ENCODE assay signal across 9 cellular contexts in genomic region chr10:23065549-23065948, GRCh38. TPM values are rescaled to one million over a fixed set of nuclear protein-coding genes. Genes with fewer than 3 reads are reported as not detected.
A peak's percentile ranks its signal among the peaks of the same experiment; 100 is the strongest.
DNase-seq lines count a peak whose midpoint lies in the region; ATAC-seq and TF ChIP-seq lines count a peak whose summit lies in the region.
"Had no signal": no experiment of that assay in that cellular context is flagged by ENCODE, and none has a peak within 500 bp of the region (broad histone marks: within the 10 kb centered on the region; RNA-seq: fewer than 3 reads in every experiment).

No MANE protein-coding gene starts in this region.

- peak overlapping the region in 1 of 2 donors; percentile 19 for H3K9ac ChIP-seq in mucosa of rectum (ENCODE audit: low read depth in 1 of 2, low read length in 2 of 2)

- peaks cover 3 to 6% of the 10 kb centered on the region in 2 donors for H3K4me1 Mint-ChIP-seq in stimulated activated naive B cell treated with anti-CD40 and anti-IgM and Interleukin-4, amounts not matched to agents 10 μg/mL and 1 μg/mL and 100 μg/mL, for 72 hours

- ATAC-seq in Panc1 (peak; percentile 68), HG03196 (IDR thresholded peaks at IDR 0.05; ENCODE audit: unreplicated experiment) (no peak)
- no peak for ATAC-seq in stimulated activated naive B cell treated with anti-CD40 and anti-IgM and Interleukin-4, amounts not matched to agents 10 μg/mL and 1 μg/mL and 100 μg/mL, for 72 hours (replicated peaks)

- H3K9me3 ChIP-seq in AG04450 (ENCODE audit: control insufficient read depth, insufficient read depth, low read length) (no peaks in the 10 kb centered on the region), Panc1 (ENCODE audit: control insufficient read depth, insufficient read depth, low read depth, low read length) (no peaks in the 10 kb centered on the region), mucosa of rectum (ENCODE audit: control insufficient read depth in 2 of 2, low read length in 2 of 2) (no peaks in the 10 kb centered on the region)
- H3K9me3 ChIP-seq in effector memory CD4-positive, alpha-beta T cell (ENCODE audit: control insufficient read depth, low read length): no peaks in the 10 kb centered on the region

- H3K27me3 ChIP-seq in AG04450 (ENCODE audit: control insufficient read depth, insufficient read depth, low read length): no peaks in the 10 kb centered on the region
- no peaks in the 10 kb centered on the region for H3K27me3 ChIP-seq in Panc1 (ENCODE audit: control insufficient read depth, insufficient read depth, low read length)
- H3K27me3 ChIP-seq in mucosa of rectum (ENCODE audit: control insufficient read depth in 2 of 2, insufficient read depth in 2 of 2, low read length in 2 of 2): no peaks in the 10 kb centered on the region
- peaks cover 4% of the 10 kb centered on the region for H3K27me3 ChIP-seq in effector memory CD4-positive, alpha-beta T cell (replicated peaks; ENCODE audit: control insufficient read depth, insufficient read depth, low read length, poor library complexity, severe bottlenecking)

- no peak for TF ChIP-seq CTCF in AG04450 (IDR thresholded peaks at IDR 0.05; ENCODE audit: low read depth, low read length)
- no peak for TF ChIP-seq CTCF in Panc1 (IDR thresholded peaks at IDR 0.05)

- H3K27ac ChIP-seq in AG04450 (ENCODE audit: low read depth, low read length) (no peak overlapping the region), Panc1 (ENCODE audit: low read length) (no peak overlapping the region), mucosa of rectum (ENCODE audit: low read depth in 2 of 2, low read length in 2 of 2) (peak overlapping the region; percentile 2 to 53)
- H3K27ac ChIP-seq in effector memory CD4-positive, alpha-beta T cell (ENCODE audit: insufficient read depth, low read length, poor library complexity, severe bottlenecking): no peak overlapping the region

- no peaks in the 10 kb centered on the region for H3K36me3 ChIP-seq in Panc1 (ENCODE audit: control insufficient read depth, insufficient read depth, low read length)
- H3K36me3 ChIP-seq in mucosa of rectum (ENCODE audit: control insufficient read depth in 2 of 2, insufficient read depth in 2 of 2, low read length in 2 of 2): no peaks in the 10 kb centered on the region
- no peaks in the 10 kb centered on the region for H3K36me3 ChIP-seq in effector memory CD4-positive, alpha-beta T cell (ENCODE audit: control insufficient read depth, insufficient read depth, low read length)

- no peaks in the 10 kb centered on the region for H3K36me3 Mint-ChIP-seq in stimulated activated naive B cell treated with anti-CD40 and anti-IgM and Interleukin-4, amounts not matched to agents 10 μg/mL and 1 μg/mL and 100 μg/mL, for 72 hours

- no peaks in the 10 kb centered on the region for H3K9me3 Mint-ChIP-seq in stimulated activated naive B cell treated with anti-CD40 and anti-IgM and Interleukin-4, amounts not matched to agents 10 μg/mL and 1 μg/mL and 100 μg/mL, for 72 hours

- intact Hi-C loops in Panc1 (cut with micrococcal nuclease; ENCODE audit: unreplicated experiment): loop anchor here (5.0 to 10.0 kb wide), 2 partner anchors 73 to 1071 kb away; no protein-coding TSS in a partner anchor

- H3K4me1 ChIP-seq in Panc1 (ENCODE audit: control insufficient read depth, insufficient read depth, low read length) (0 out of 2 replicates have a peak, but pooled peaks cover 4% of the 10 kb centered on the region), mucosa of rectum (ENCODE audit: control insufficient read depth in 2 of 2, insufficient read depth in 2 of 2, low read length in 2 of 2) (peaks cover 3 to 11% of the 10 kb centered on the region in 2 donors)
- no peaks in the 10 kb centered on the region for H3K4me1 ChIP-seq in effector memory CD4-positive, alpha-beta T cell (ENCODE audit: control insufficient read depth, insufficient read depth, low read length, poor library complexity, severe bottlenecking)

- BruUV-seq in Panc1 (replicated peaks; lab: Mats Ljungman, UMichigan): no TSS peak

- DNase-seq in AG04450 (ENCODE audit: low read depth, low spot score): peak; percentile 11
- DNase-seq in Panc1 (ENCODE audit: low read depth, low spot score): no peak
- peak; percentile 73 for DNase-seq in fibroblast of gingiva (ENCODE audit: low read depth)
- DNase-seq in effector memory CD4-positive, alpha-beta T cell: no peak
- no peak for DNase-seq in stimulated activated naive B cell treated with anti-CD40 and anti-IgM and Interleukin-4, amounts not matched to agents 10 μg/mL and 1 μg/mL and 100 μg/mL, for 72 hours
- DNase-seq in DMS153 (lab: John Stamatoyannopoulos, UW): no peak
- DNase-seq: DND-41 had no signal

- no peak overlapping the region for H3K27ac Mint-ChIP-seq in stimulated activated naive B cell treated with anti-CD40 and anti-IgM and Interleukin-4, amounts not matched to agents 10 μg/mL and 1 μg/mL and 100 μg/mL, for 72 hours

- CTCF ChIA-PET in AG04450 (lab: Charles Lee): interaction anchor here (0.7 kb wide), 1 partner anchor 11 kb away, joined by 3 read pairs; no protein-coding TSS in a partner anchor
- CTCF ChIA-PET in Panc1 (lab: Charles Lee): no interaction called here

- POLR2A ChIA-PET in AG04450 (lab: Yijun Ruan, JAX): interaction anchor here (0.6 kb wide), 1 partner anchor 1114 kb away, joined by 4 read pairs; no protein-coding TSS in a partner anchor
- POLR2A ChIA-PET in Panc1 (lab: Charles Lee): no interaction called here

- H3K4me3 Mint-ChIP-seq in stimulated activated naive B cell treated with anti-CD40 and anti-IgM and Interleukin-4, amounts not matched to agents 10 μg/mL and 1 μg/mL and 100 μg/mL, for 72 hours: no peak overlapping the region

- H3K27me3 Mint-ChIP-seq in stimulated activated naive B cell treated with anti-CD40 and anti-IgM and Interleukin-4, amounts not matched to agents 10 μg/mL and 1 μg/mL and 100 μg/mL, for 72 hours: peaks cover 19 to 35% of the 10 kb centered on the region in 2 donors

- in situ Hi-C loops in Panc1 (cut with HindIII; ENCODE audit: low pct_unique_long_range_greater_than_20kb, low sequenced_read_pairs): no loop called here

- H3K4me3 ChIP-seq in AG04450 (ENCODE audit: low read depth, low read length): no peak overlapping the region
- no peak overlapping the region for H3K4me3 ChIP-seq in Panc1 (ENCODE audit: low read depth in 2 of 2, low read length in 2 of 2)
- peak overlapping the region in 1 of 2 donors; percentile 29 for H3K4me3 ChIP-seq in mucosa of rectum (ENCODE audit: low read length in 2 of 2)
- H3K4me3 ChIP-seq in effector memory CD4-positive, alpha-beta T cell (ENCODE audit: insufficient read depth, low read depth, low read length, poor library complexity, severe bottlenecking): no peak overlapping the region

RNA-seq across cellular contexts. Expression of gene MSRB2, which starts 29.8 kb away (rescaled TPM):
- polyA plus RNA-seq in AG04450 (2011; rRNA removed): 56.5 and 63.0 TPM in 2 replicates
- 20.8 and 23.7 TPM in 2 replicates for polyA minus RNA-seq in AG04450 (2011; rRNA and poly(A)+ RNA removed)
- total RNA-seq in Panc1 (2021; ENCODE audit: unreplicated experiment): 10.7 TPM
- polyA plus RNA-seq in Panc1 (2012; ENCODE audit: insufficient read length): 18.8 TPM

Comparison
In these comparisons a context has a peak if more than half of its experiments do, and no peak if none do; other contexts are left out.
1. DNase-seq: peak in AG04450 (single experiment) and fibroblast of gingiva (single experiment); none in Panc1 (single experiment), effector memory CD4-positive, alpha-beta T cell (0 of 3), stimulated activated naive B cell treated with anti-CD40 and anti-IgM and Interleukin-4, amounts not matched to agents 10 μg/mL and 1 μg/mL and 100 μg/mL, for 72 hours (single experiment) and DMS153 (single experiment).
2. H3K27ac ChIP-seq: peak in mucosa of rectum (2 of 2); none in AG04450 (single experiment), Panc1 (single experiment) and effector memory CD4-positive, alpha-beta T cell (single experiment).